In genomic region chr1:45750298-45751038, GRCh38 we compare ENCODE assay signal across 1 cellular context.
A peak's percentile ranks its signal among the peaks of the same experiment; 100 is the strongest.
TF ChIP-seq lines count a peak whose summit lies in the region.

Gene IPP, minus strand, starts transcription at chr1:45750653. Its CDS starts 4,242 bp downstream, at chr1:45746411.

TF ChIP-seq in HepG2, 621 proteins besides CTCF, POLR2A, EP300 and RAD21 (continued from another document and continues in another):
- peak; percentile 71 for TF ChIP-seq HOMEZ (CRISPR knock-in tag; IDR thresholded peaks at IDR 0.05; ENCODE audit: low read depth)
- TF ChIP-seq POLR2AphosphoS2 (IDR thresholded peaks at IDR 0.05; ENCODE audit: low read depth, low read length): no peak
- peak; percentile 31; the same call in 1 of the 2 replicates for TF ChIP-seq TMF1 (CRISPR knock-in tag; IDR thresholded peaks at IDR 0.05; ENCODE audit: low read depth)
- 0 out of 2 replicates have a peak, but pooled peaks have one; percentile 24 for TF ChIP-seq MXD1 (CRISPR knock-in tag; IDR thresholded peaks at IDR 0.05)
- peak; percentile 97 for TF ChIP-seq RBFOX2 (IDR thresholded peaks at IDR 0.05; ENCODE audit: low read depth, low read length)
- no peak for TF ChIP-seq ZNF451 (CRISPR knock-in tag; IDR thresholded peaks at IDR 0.05)
- peak; percentile 93 for TF ChIP-seq ZNF124 (CRISPR knock-in tag; IDR thresholded peaks at IDR 0.05)
- no peak for TF ChIP-seq ZBTB34 (CRISPR knock-in tag; IDR thresholded peaks at IDR 0.05)
- TF ChIP-seq LBX2 (CRISPR knock-in tag; IDR thresholded peaks at IDR 0.05; ENCODE audit: borderline replicate concordance): no peak
- peak; percentile 90 for TF ChIP-seq POLR2AphosphoS5 (IDR thresholded peaks at IDR 0.05; ENCODE audit: low read depth, low read length)
- TF ChIP-seq MLXIP (CRISPR knock-in tag; IDR thresholded peaks at IDR 0.05; ENCODE audit: borderline replicate concordance): 0 out of 2 replicates have a peak, but pooled peaks have one; percentile 29
- TF ChIP-seq SMARCC2 (IDR thresholded peaks at IDR 0.05): no peak
- no peak for TF ChIP-seq KDM6A (CRISPR knock-in tag; IDR thresholded peaks at IDR 0.05; ENCODE audit: low read depth)
- TF ChIP-seq IRX3 (CRISPR knock-in tag; IDR thresholded peaks at IDR 0.05; ENCODE audit: borderline replicate concordance, low read depth): no peak
- peak; percentile 49 for TF ChIP-seq CBX1 (IDR thresholded peaks at IDR 0.05; ENCODE audit: low read depth)
- peak; percentile 72; the same call in 1 of the 2 replicates for TF ChIP-seq ZSCAN25 (CRISPR knock-in tag; IDR thresholded peaks at IDR 0.05)
- no peak; the same call in 1 of the 2 replicates for TF ChIP-seq ZNF180 (CRISPR knock-in tag; IDR thresholded peaks at IDR 0.05; ENCODE audit: borderline replicate concordance, low read depth)
- TF ChIP-seq ZNF781 (CRISPR knock-in tag; IDR thresholded peaks at IDR 0.05; ENCODE audit: borderline replicate concordance, not compliant biosample characterization): peak; percentile 93
- TF ChIP-seq ZZZ3 (CRISPR knock-in tag; IDR thresholded peaks at IDR 0.05; ENCODE audit: borderline replicate concordance): no peak; the same call in 1 of the 2 replicates
- no peak for TF ChIP-seq ZNF326 (CRISPR knock-in tag; IDR thresholded peaks at IDR 0.05; ENCODE audit: borderline replicate concordance)
- TF ChIP-seq ZNF619 (CRISPR knock-in tag; IDR thresholded peaks at IDR 0.05): no peak
- TF ChIP-seq BHLHE40 (IDR thresholded peaks at IDR 0.05; ENCODE audit: low read length): no peak
- no peak for TF ChIP-seq SOX6 (IDR thresholded peaks at IDR 0.05)
- TF ChIP-seq SOX6 (CRISPR knock-in tag; IDR thresholded peaks at IDR 0.05): peak; percentile 77
- peak; percentile 86 for TF ChIP-seq HDAC2 (CRISPR knock-in tag; IDR thresholded peaks at IDR 0.05)
- TF ChIP-seq ATF3 (CRISPR knock-in tag; IDR thresholded peaks at IDR 0.05): no peak
- TF ChIP-seq ZNF879 (CRISPR knock-in tag; IDR thresholded peaks at IDR 0.05): no peak; the same call in 1 of the 2 replicates
- no peak for TF ChIP-seq FOXO4 (CRISPR knock-in tag; conservative IDR thresholded peaks at IDR 0.05)
- TF ChIP-seq BATF2 (CRISPR knock-in tag; IDR thresholded peaks at IDR 0.05): peak; percentile 46; the same call in 1 of the 2 replicates
- TF ChIP-seq ZNF343 (CRISPR knock-in tag; IDR thresholded peaks at IDR 0.05): peak; percentile 59; the same call in 1 of the 2 replicates
- TF ChIP-seq ZNF652 (CRISPR knock-in tag; IDR thresholded peaks at IDR 0.05; ENCODE audit: borderline replicate concordance, low read depth): no peak
- TF ChIP-seq ATF7 (IDR thresholded peaks at IDR 0.05): no peak
- peak; percentile 71; the same call in 1 of the 2 replicates for TF ChIP-seq ATF7 (CRISPR knock-in tag; IDR thresholded peaks at IDR 0.05)
- peak; percentile 89; the same call in 1 of the 2 replicates for TF ChIP-seq ZNF580 (CRISPR knock-in tag; IDR thresholded peaks at IDR 0.05; ENCODE audit: borderline replicate concordance, low read depth)
- TF ChIP-seq ZNF878 (CRISPR knock-in tag; IDR thresholded peaks at IDR 0.05): no peak; the same call in none of the 2 replicates
- TF ChIP-seq HINFP (CRISPR knock-in tag; IDR thresholded peaks at IDR 0.05; ENCODE audit: low read depth): peak; percentile 76
- no peak for TF ChIP-seq ZNF672 (CRISPR knock-in tag; IDR thresholded peaks at IDR 0.05)
- TF ChIP-seq AHDC1 (CRISPR knock-in tag; IDR thresholded peaks at IDR 0.05; ENCODE audit: borderline replicate concordance): no peak
